2 cellular contexts compared by ENCODE assay signal in the genomic region with DNA sequence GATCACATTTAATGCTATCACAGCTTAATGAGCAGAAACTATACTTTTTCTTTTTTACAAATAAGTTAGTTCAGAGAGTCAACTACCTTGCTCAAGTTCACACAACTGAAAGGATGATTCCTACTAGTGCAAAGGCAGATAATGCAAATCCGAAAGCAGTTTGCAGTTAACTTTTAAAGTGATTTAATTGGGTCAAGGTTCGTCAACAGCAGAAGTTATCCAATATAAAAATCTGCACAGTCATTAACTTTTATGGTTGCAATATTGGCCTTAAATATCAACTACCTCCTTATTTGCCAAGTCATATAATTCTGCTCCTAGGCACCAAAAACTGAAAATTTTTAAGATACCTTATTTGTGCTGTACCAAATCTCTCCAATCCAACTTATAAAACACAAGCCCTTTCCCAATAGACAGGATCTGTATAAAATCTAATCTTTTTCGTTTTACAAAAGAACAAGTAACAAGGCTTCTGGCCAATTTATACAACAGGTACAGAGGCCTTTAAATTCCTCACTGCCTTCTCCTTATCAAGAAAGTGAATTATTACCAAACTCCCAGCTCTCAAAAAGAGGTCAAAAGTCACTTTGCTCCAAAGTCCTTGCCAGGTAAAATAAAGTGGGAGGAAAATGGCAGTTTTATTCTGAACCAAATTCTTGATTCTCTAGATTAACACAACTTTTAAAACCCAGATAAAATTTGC.
A peak's percentile ranks its signal among the peaks of the same experiment; 100 is the strongest.
TF ChIP-seq lines count a peak whose summit lies in the region.

No MANE protein-coding gene starts in this region.

TF ChIP-seq in HCT116, 20 proteins besides CTCF, POLR2A, EP300 and RAD21 (continued from another document):
- TF ChIP-seq REST (IDR thresholded peaks at IDR 0.05; ENCODE audit: low read depth), result no peak

TF ChIP-seq in liver, 16 proteins besides CTCF, POLR2A, EP300 and RAD21 (continued from another document):
- TF ChIP-seq JUND (IDR thresholded peaks at IDR 0.05) (peak; percentile 71 to 72), REST (IDR thresholded peaks at IDR 0.05) (peak; percentile 42)
